In genomic region chr1:151918156-151918555, GRCh38 we compare ENCODE assay signal across 21 cellular contexts.
"Had no signal": no experiment of that assay in that cellular context is flagged by ENCODE, and none has a peak within 500 bp of the region (broad histone marks: within the 10 kb centered on the region; RNA-seq: fewer than 3 reads in every experiment).

No MANE protein-coding gene starts in this region.

- H3K4me1 ChIP-seq: SJSA1 had no signal

- H3K4me2 ChIP-seq: SK-N-SH had no signal

- DNase-seq: KBM-7, MG63, NCI-H1092 treated with DMSO at 0.1 percent for 48 hours, NCI-H1436, NCI-H187, NCI-H2029, NCI-H2081 treated with DMSO at 0.1 percent for 48 hours, NCI-H2171, NCI-H226, NCI-H446, NCI-H510A, NCI-H524 treated with DMSO at 0.1 percent for 48 hours, NCI-H69, NCI-H774, OCI-M1, Right ventricle myocardium superior, RPMI8226, SIG-M5, SK-N-SH, SW 1271 had no signal

- H3K9me3 ChIP-seq: MG63, SJSA1 had no signal

- H3K27ac ChIP-seq: SJSA1 had no signal

- H3K27me3 ChIP-seq: SJSA1 had no signal

- H3K9me2 ChIP-seq: SK-N-SH had no signal

- H3K4me3 ChIP-seq: MG63, SJSA1 had no signal

- H3K36me3 ChIP-seq: MG63, SJSA1 had no signal
